In genomic region chr12:107134558-107134957, GRCh38 we compare ENCODE assay signal across 8 cellular contexts. TPM values are rescaled to one million over a fixed set of nuclear protein-coding genes. Genes with fewer than 3 reads are reported as not detected.
DNase-seq lines count a peak whose midpoint lies in the region; ATAC-seq, FAIRE-seq and TF ChIP-seq lines count a peak whose summit lies in the region.

No MANE protein-coding gene starts in this region.

- no peak overlapping the region for H3K4me2 ChIP-seq in GM23248 (ENCODE audit: unreplicated experiment)
- no peak overlapping the region for H3K4me2 ChIP-seq in smooth muscle cell

- H3K9ac ChIP-seq in GM23248 (no peak overlapping the region), smooth muscle cell (ENCODE audit: low read depth) (no peak overlapping the region)

- ATAC-seq in GM18873 (IDR thresholded peaks at IDR 0.05; ENCODE audit: low FRiP score, unreplicated experiment) (no peak), HG03457 (IDR thresholded peaks at IDR 0.05; ENCODE audit: unreplicated experiment) (no peak)

- 93 to 100% methylated on average over 1 of the region's 1 CpG for WGBS in GM23248 (ENCODE audit: low coverage in 1 of 2, low lambda C conversion rate in 2 of 2, missing lambda C conversion rate in 2 of 2), 2 experiments
- WGBS in smooth muscle cell (ENCODE audit: low lambda C conversion rate), result 80% methylated on average over 1 of the region's 1 CpG

- H3K79me2 ChIP-seq in GM23248 (ENCODE audit: insufficient read depth) (no peaks in the 10 kb centered on the region), smooth muscle cell (ENCODE audit: low read depth) (no peaks in the 10 kb centered on the region)

- H3K27ac ChIP-seq in GM23248 (no peak overlapping the region), smooth muscle cell (ENCODE audit: low read depth) (no peak overlapping the region), uterus (no peak overlapping the region)

- in situ Hi-C loops in GM23248 (cut with MboI), result loop anchor here (10.0 kb wide), 1 partner anchor 270 kb away; no protein-coding TSS in a partner anchor
- in situ Hi-C loops in G401 (cut with HindIII; ENCODE audit: low sequenced_read_pairs), result loop anchor here (25.0 kb wide), 1 partner anchor 478 kb away; no protein-coding TSS in a partner anchor

- H3K9me3 ChIP-seq in GM23248 (ENCODE audit: low read depth), result no peaks in the 10 kb centered on the region
- no peaks in the 10 kb centered on the region for H3K9me3 ChIP-seq in smooth muscle cell (replicated peaks; ENCODE audit: low read depth)
- H3K9me3 ChIP-seq in uterus, result no peaks in the 10 kb centered on the region

- H4K20me1 ChIP-seq in GM23248 (ENCODE audit: insufficient read depth) (no peaks in the 10 kb centered on the region), smooth muscle cell (ENCODE audit: low read depth) (no peaks in the 10 kb centered on the region)

- no peak for FAIRE-seq in bronchial epithelial cell (lab: Jason Lieb, UNC)

- no peaks in the 10 kb centered on the region for H3F3A ChIP-seq in GM23248 (ENCODE audit: insufficient read depth)
- no peaks in the 10 kb centered on the region for H3F3A ChIP-seq in smooth muscle cell (ENCODE audit: low read depth)

- H3K9me2 ChIP-seq in GM23248 (ENCODE audit: insufficient read depth), result no peaks in the 10 kb centered on the region

- H2AFZ ChIP-seq in GM23248 (no peak overlapping the region), smooth muscle cell (ENCODE audit: low read depth) (no peak overlapping the region)

- H3K4me1 ChIP-seq in GM23248 (ENCODE audit: insufficient read depth) (no peaks in the 10 kb centered on the region), smooth muscle cell (ENCODE audit: low read depth) (no peaks in the 10 kb centered on the region), uterus (no peaks in the 10 kb centered on the region)

- TF ChIP-seq CTCF in bronchial epithelial cell (IDR thresholded peaks at IDR 0.05; ENCODE audit: insufficient read depth, low read length, severe bottlenecking), result peak; percentile 32
- TF ChIP-seq CTCF in smooth muscle cell (IDR thresholded peaks at IDR 0.05; ENCODE audit: borderline replicate concordance, insufficient read depth, poor library complexity, severe bottlenecking), result peak; percentile 21
- no peak for TF ChIP-seq CTCF in uterus (IDR thresholded peaks at IDR 0.05)

- intact Hi-C loops in uterus (cut with DNase I; ENCODE audit: low total_unique reads), result no loop called here

- TF ChIP-seq POLR2A in uterus (IDR thresholded peaks at IDR 0.05), result no peak

- DNase-seq in GM23248, result peak; percentile 8
- peak; percentile 67 for DNase-seq in OCI-M1 (lab: John Stamatoyannopoulos, UW)
- no peak for DNase-seq in bronchial epithelial cell (ENCODE audit: low read depth)
- no peak for DNase-seq in smooth muscle cell (lab: John Stamatoyannopoulos, UW; ENCODE audit: unreplicated experiment)
- DNase-seq in G401 (ENCODE audit: low spot score), result no peak
- DNase-seq in uterus, result no peak

- no peak overlapping the region for H3K4me3 ChIP-seq in GM23248
- no peak overlapping the region for H3K4me3 ChIP-seq in bronchial epithelial cell (ENCODE audit: low read depth, low read length)
- H3K4me3 ChIP-seq in smooth muscle cell, result no peak overlapping the region
- no peak overlapping the region for H3K4me3 ChIP-seq in uterus

- H3K36me3 ChIP-seq in GM23248 (ENCODE audit: low read depth) (no peaks in the 10 kb centered on the region), bronchial epithelial cell (ENCODE audit: control insufficient read depth, insufficient read depth, low read length) (no peaks in the 10 kb centered on the region), smooth muscle cell (ENCODE audit: low read depth) (no peaks in the 10 kb centered on the region), uterus (no peaks in the 10 kb centered on the region)

- H3K27me3 ChIP-seq in GM23248 (replicated peaks; ENCODE audit: insufficient read depth) (no peaks in the 10 kb centered on the region), bronchial epithelial cell (ENCODE audit: control insufficient read depth, insufficient read depth, low read length) (no peaks in the 10 kb centered on the region), smooth muscle cell (ENCODE audit: low read depth) (no peaks in the 10 kb centered on the region), uterus (no peaks in the 10 kb centered on the region)

RNA-seq across cellular contexts. Expression of gene CRY1, which starts 41.2 kb away (rescaled TPM):
- 8.1 and 14.8 TPM in 2 replicates for total RNA-seq in GM23248 (2014; rRNA removed; shearing (Covaris generic))
- polyA plus RNA-seq in GM23248 (2016; fragmentation: Nextera tagmentation; extraction: Ambion mirVana) (13.6 and 14.3 TPM in 2 replicates), smooth muscle cell (19.9 and 26.0 TPM in 2 replicates)
- total RNA-seq in bronchial epithelial cell (10.8 and 18.1 TPM in 2 replicates), smooth muscle cell (28.2 and 30.6 TPM in 2 replicates), uterus (10 to 100 TPM in 3 of 4 donors, 1 to 10 TPM in 1; 8.2 to 66.5 (median 35.6) TPM)
- total RNA-seq in G401 (2014; rRNA removed; shearing (Covaris generic)), result 142 and 152 TPM in 2 replicates

Comparison
In these comparisons a context has a peak if more than half of its experiments do, and no peak if none do; other contexts are left out.
1. DNase-seq: peak in GM23248 (single experiment) and OCI-M1 (single experiment); none in bronchial epithelial cell (single experiment), smooth muscle cell (single experiment), G401 (single experiment) and uterus (0 of 2).
2. CTCF ChIP-seq: peak in bronchial epithelial cell (single experiment) and smooth muscle cell (single experiment); none in uterus (0 of 4).